8 cellular contexts compared by ENCODE assay signal in the genomic region with DNA sequence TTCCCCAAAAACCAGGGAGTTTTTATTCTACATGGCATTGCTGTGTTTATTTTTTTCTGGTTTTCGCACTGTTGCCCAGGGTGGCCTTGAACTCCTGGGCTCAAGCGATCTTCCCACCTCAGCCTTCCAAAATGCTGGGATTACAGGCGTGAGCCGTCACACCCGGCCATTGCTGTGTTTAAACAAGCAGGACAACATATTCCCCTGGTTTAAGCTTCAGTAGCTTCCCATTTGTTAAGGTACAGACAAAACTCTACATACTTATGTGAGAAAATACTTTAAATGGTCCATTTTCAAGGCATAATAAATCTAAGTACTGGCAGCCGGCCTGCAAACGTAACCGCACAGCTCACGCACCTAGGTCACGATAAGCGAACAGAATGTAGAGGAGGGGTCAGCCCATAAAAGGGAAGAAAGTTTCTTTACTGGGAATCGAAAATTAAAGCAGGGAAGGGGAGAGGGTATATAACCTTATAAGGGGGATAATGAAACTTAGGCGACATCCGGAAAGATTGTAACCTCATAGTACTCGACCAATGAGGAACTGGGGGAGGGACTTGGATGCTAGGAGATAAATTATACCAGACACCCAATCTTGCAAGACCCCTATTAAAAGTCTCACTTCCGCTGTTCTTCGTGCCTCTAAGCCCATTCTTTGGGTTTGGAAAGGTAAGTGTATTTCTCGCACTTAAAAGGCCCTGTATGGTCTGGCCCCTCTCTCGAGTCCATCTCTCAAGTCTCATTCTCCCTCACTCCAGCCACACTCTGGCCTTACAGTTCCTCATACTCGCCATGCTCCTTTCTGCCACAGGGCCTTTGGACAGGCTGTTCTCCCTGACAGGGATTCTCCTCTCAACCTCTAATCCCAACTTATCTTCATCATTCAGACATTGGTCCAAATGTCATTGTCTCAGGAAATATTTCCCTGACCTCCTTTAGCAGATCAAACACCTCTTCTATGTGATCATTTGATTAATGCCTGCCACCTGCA. TPM values are rescaled to one million over a fixed set of nuclear protein-coding genes. Genes with fewer than 3 reads are reported as not detected.
A peak's percentile ranks its signal among the peaks of the same experiment; 100 is the strongest.
DNase-seq lines count a peak whose midpoint lies in the region; ATAC-seq and FAIRE-seq lines count a peak whose summit lies in the region.

No MANE protein-coding gene starts in this region.

- no peaks in the 10 kb centered on the region for H3K9me3 Mint-ChIP-seq in activated CD4-positive, alpha-beta T cell treated with anti-CD3 and anti-CD28 coated beads, Interleukin-2, amount 10 ng/mL, durations not matched to agents 24 days and 14 days
- H3K9me3 Mint-ChIP-seq in activated T-helper 2 cell treated with anti-CD3 and anti-CD28 coated beads, Interferon-gamma antibody, Interleukin-2, Interleukin-4, amounts not matched to agents 10 μg/mL and 5 μg/mL and 100 μg/mL, durations not matched to agents 14 hours and 24 hours and 36 hours = no peaks in the 10 kb centered on the region
- H3K9me3 Mint-ChIP-seq in activated T-helper 17 cell treated with anti-CD3 and anti-CD28 coated beads, Interleukin-2, amount 50 U/mL, for 72 hours = no peaks in the 10 kb centered on the region

- no peaks in the 10 kb centered on the region for H3K36me3 Mint-ChIP-seq in activated CD4-positive, alpha-beta T cell treated with anti-CD3 and anti-CD28 coated beads, Interleukin-2, amount 10 ng/mL, durations not matched to agents 24 days and 14 days (ENCODE audit: low read depth)
- H3K36me3 Mint-ChIP-seq in activated T-helper 2 cell treated with anti-CD3 and anti-CD28 coated beads, Interferon-gamma antibody, Interleukin-2, Interleukin-4, amounts not matched to agents 10 μg/mL and 5 μg/mL and 100 μg/mL, durations not matched to agents 14 hours and 24 hours and 36 hours (ENCODE audit: low read depth) = no peaks in the 10 kb centered on the region
- H3K36me3 Mint-ChIP-seq in activated T-helper 17 cell treated with anti-CD3 and anti-CD28 coated beads, Interleukin-2, amount 50 U/mL, for 72 hours (ENCODE audit: low read depth) = no peaks in the 10 kb centered on the region

- no peak for FAIRE-seq in RCC 7860 (lab: Jason Lieb, UNC)

- H3K27ac ChIP-seq in temporal lobe (ENCODE audit: low read depth, low read length) = peak overlapping the region; percentile 92

- ATAC-seq in activated T-helper 17 cell treated with anti-CD3 and anti-CD28 coated beads, Interleukin-2, amount 50 U/mL, for 72 hours (replicated peaks) = no peak

- DNase-seq in activated CD4-positive, alpha-beta T cell treated with anti-CD3 and anti-CD28 coated beads, Interleukin-2, amount 10 ng/mL, durations not matched to agents 24 days and 14 days = peak; percentile 66
- DNase-seq in activated CD4-positive, alpha-beta T cell treated with anti-CD3 and anti-CD28 coated beads for 4 hours = no peak
- DNase-seq in activated T-helper 2 cell treated with anti-CD3 and anti-CD28 coated beads, Interferon-gamma antibody, Interleukin-2, Interleukin-4, amounts not matched to agents 10 μg/mL and 5 μg/mL and 100 μg/mL, durations not matched to agents 14 hours and 24 hours and 36 hours (ENCODE audit: low spot score) = no peak
- peak; percentile 13 for DNase-seq in inferior parietal cortex (ENCODE audit: extremely low spot score)
- DNase-seq in foreskin melanocyte = no peak
- DNase-seq in RCC 7860 (ENCODE audit: low spot score) = no peak

- peaks cover 2% of the 10 kb centered on the region for H3K27me3 Mint-ChIP-seq in activated CD4-positive, alpha-beta T cell treated with anti-CD3 and anti-CD28 coated beads, Interleukin-2, amount 10 ng/mL, durations not matched to agents 24 days and 14 days
- no peaks in the 10 kb centered on the region for H3K27me3 Mint-ChIP-seq in activated T-helper 2 cell treated with anti-CD3 and anti-CD28 coated beads, Interferon-gamma antibody, Interleukin-2, Interleukin-4, amounts not matched to agents 10 μg/mL and 5 μg/mL and 100 μg/mL, durations not matched to agents 14 hours and 24 hours and 36 hours (ENCODE audit: low read depth)
- no peaks in the 10 kb centered on the region for H3K27me3 Mint-ChIP-seq in activated T-helper 17 cell treated with anti-CD3 and anti-CD28 coated beads, Interleukin-2, amount 50 U/mL, for 72 hours

- intact Hi-C loops in activated CD4-positive, alpha-beta T cell treated with anti-CD3 and anti-CD28 coated beads, Interleukin-2, amount 10 ng/mL, durations not matched to agents 24 days and 14 days (cut with micrococcal nuclease) = loop anchor here (1.0 to 5.0 kb wide), 2 partner anchors 27 to 295 kb away; no protein-coding TSS in a partner anchor
- intact Hi-C loops in activated T-helper 2 cell treated with anti-CD3 and anti-CD28 coated beads, Interferon-gamma antibody, Interleukin-2, Interleukin-4, amounts not matched to agents 10 μg/mL and 5 μg/mL and 100 μg/mL, durations not matched to agents 14 hours and 24 hours and 36 hours (cut with micrococcal nuclease) = loop anchor here (1.0 to 5.0 kb wide), 4 partner anchors 100 to 522 kb away; a partner anchor contains a TSS

- peak overlapping the region; percentile 5 for H3K4me3 Mint-ChIP-seq in activated CD4-positive, alpha-beta T cell treated with anti-CD3 and anti-CD28 coated beads, Interleukin-2, amount 10 ng/mL, durations not matched to agents 24 days and 14 days
- peak overlapping the region; percentile 40 for H3K4me3 Mint-ChIP-seq in activated T-helper 2 cell treated with anti-CD3 and anti-CD28 coated beads, Interferon-gamma antibody, Interleukin-2, Interleukin-4, amounts not matched to agents 10 μg/mL and 5 μg/mL and 100 μg/mL, durations not matched to agents 14 hours and 24 hours and 36 hours (ENCODE audit: low read depth)
- no peak overlapping the region for H3K4me3 Mint-ChIP-seq in activated T-helper 17 cell treated with anti-CD3 and anti-CD28 coated beads, Interleukin-2, amount 50 U/mL, for 72 hours

- H3K27ac Mint-ChIP-seq in activated CD4-positive, alpha-beta T cell treated with anti-CD3 and anti-CD28 coated beads, Interleukin-2, amount 10 ng/mL, durations not matched to agents 24 days and 14 days = peak overlapping the region; percentile 43
- H3K27ac Mint-ChIP-seq in activated T-helper 2 cell treated with anti-CD3 and anti-CD28 coated beads, Interferon-gamma antibody, Interleukin-2, Interleukin-4, amounts not matched to agents 10 μg/mL and 5 μg/mL and 100 μg/mL, durations not matched to agents 14 hours and 24 hours and 36 hours = peak overlapping the region; percentile 83
- no peak overlapping the region for H3K27ac Mint-ChIP-seq in activated T-helper 17 cell treated with anti-CD3 and anti-CD28 coated beads, Interleukin-2, amount 50 U/mL, for 72 hours

- H3K4me1 Mint-ChIP-seq in activated CD4-positive, alpha-beta T cell treated with anti-CD3 and anti-CD28 coated beads, Interleukin-2, amount 10 ng/mL, durations not matched to agents 24 days and 14 days = peaks cover 2% of the 10 kb centered on the region
- H3K4me1 Mint-ChIP-seq in activated T-helper 2 cell treated with anti-CD3 and anti-CD28 coated beads, Interferon-gamma antibody, Interleukin-2, Interleukin-4, amounts not matched to agents 10 μg/mL and 5 μg/mL and 100 μg/mL, durations not matched to agents 14 hours and 24 hours and 36 hours (ENCODE audit: low read depth) = peaks cover 5% of the 10 kb centered on the region
- peaks cover 5% of the 10 kb centered on the region for H3K4me1 Mint-ChIP-seq in activated T-helper 17 cell treated with anti-CD3 and anti-CD28 coated beads, Interleukin-2, amount 50 U/mL, for 72 hours

RNA-seq across cellular contexts. Expression of a gene that starts 59.2 kb away (rescaled TPM):
- 0.07 TPM in 2 replicates for total RNA-seq in activated CD4-positive, alpha-beta T cell treated with anti-CD3 and anti-CD28 coated beads, Interleukin-2, amount 10 ng/mL, durations not matched to agents 24 days and 14 days
- 0.09 and 0.18 TPM in 2 replicates for total RNA-seq in activated T-helper 2 cell treated with anti-CD3 and anti-CD28 coated beads, Interferon-gamma antibody, Interleukin-2, Interleukin-4, amounts not matched to agents 10 μg/mL and 5 μg/mL and 100 μg/mL, durations not matched to agents 14 hours and 24 hours and 36 hours
- 0.49 TPM for total RNA-seq in temporal lobe
- under 1 TPM; 0.30 to 0.32 TPM for total RNA-seq in activated T-helper 17 cell treated with anti-CD3 and anti-CD28 coated beads, Interleukin-2, amount 50 U/mL, for 72 hours

RNA-seq across cellular contexts. Expression of a gene that starts 59.8 kb away (rescaled TPM):
- 73.7 and 78.8 TPM in 2 replicates for total RNA-seq in activated CD4-positive, alpha-beta T cell treated with anti-CD3 and anti-CD28 coated beads, Interleukin-2, amount 10 ng/mL, durations not matched to agents 24 days and 14 days
- 58.1 and 62.7 TPM in 2 replicates for total RNA-seq in activated T-helper 2 cell treated with anti-CD3 and anti-CD28 coated beads, Interferon-gamma antibody, Interleukin-2, Interleukin-4, amounts not matched to agents 10 μg/mL and 5 μg/mL and 100 μg/mL, durations not matched to agents 14 hours and 24 hours and 36 hours
- 31.7 TPM for total RNA-seq in temporal lobe
- 100 to 1,000 TPM in 1 of 2 donors, 10 to 100 TPM in 1; 75.3 to 112 TPM for total RNA-seq in activated T-helper 17 cell treated with anti-CD3 and anti-CD28 coated beads, Interleukin-2, amount 50 U/mL, for 72 hours

Comparison
In these comparisons a context has a peak if more than half of its experiments do, and no peak if none do; other contexts are left out.
1. DNase-seq: peak in activated CD4-positive, alpha-beta T cell treated with anti-CD3 and anti-CD28 coated beads, Interleukin-2, amount 10 ng/mL, durations not matched to agents 24 days and 14 days (single experiment) and inferior parietal cortex (single experiment); none in activated CD4-positive, alpha-beta T cell treated with anti-CD3 and anti-CD28 coated beads for 4 hours (0 of 2), activated T-helper 2 cell treated with anti-CD3 and anti-CD28 coated beads, Interferon-gamma antibody, Interleukin-2, Interleukin-4, amounts not matched to agents 10 μg/mL and 5 μg/mL and 100 μg/mL, durations not matched to agents 14 hours and 24 hours and 36 hours (single experiment), foreskin melanocyte (single experiment) and RCC 7860 (single experiment).